12 cellular contexts compared by ENCODE assay signal in the genomic region with DNA sequence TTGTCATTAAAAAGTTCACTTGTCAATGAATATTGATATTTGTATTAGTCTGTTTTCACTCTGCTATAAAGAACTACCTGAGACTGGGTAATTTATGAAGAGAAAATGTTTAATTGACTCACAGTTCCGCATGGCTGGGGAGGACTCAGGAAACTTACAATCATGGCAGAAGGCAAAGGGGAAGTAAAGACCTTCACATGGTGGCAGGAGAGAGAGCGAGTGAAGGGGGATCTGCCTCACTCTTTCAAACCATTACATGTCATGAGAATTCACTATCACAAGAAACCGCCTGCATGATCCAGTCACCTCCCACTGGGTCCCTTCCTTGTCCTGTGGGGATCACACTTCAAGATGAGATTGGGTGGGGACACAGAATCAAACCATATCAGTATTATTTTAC. TPM values are rescaled to one million over a fixed set of nuclear protein-coding genes. Genes with fewer than 3 reads are reported as not detected.
A peak's percentile ranks its signal among the peaks of the same experiment; 100 is the strongest.
DNase-seq lines count a peak whose midpoint lies in the region; ATAC-seq, FAIRE-seq and TF ChIP-seq lines count a peak whose summit lies in the region.
"Had no signal": no experiment of that assay in that cellular context is flagged by ENCODE, and none has a peak within 500 bp of the region (broad histone marks: within the 10 kb centered on the region; RNA-seq: fewer than 3 reads in every experiment).

No MANE protein-coding gene starts in this region.

- H3K4me2 ChIP-seq in HepG2 (ENCODE audit: low read depth, low read length), result no peak overlapping the region

- POLR2A ChIA-PET in HepG2 (lab: Yijun Ruan, JAX), result no interaction called here

- H3K4me3 ChIP-seq in liver (ENCODE audit: low read depth in 1 of 3, low read length in 3 of 3) (no peak overlapping the region), HepG2 (replicated peaks in 1 of 3; ENCODE audit: insufficient read depth in 1 of 3, low read depth in 2 of 3, low read length in 3 of 3) (no peak overlapping the region)
- H3K4me3 ChIP-seq: uterus had no signal

- WGBS in liver, result 94% methylated on average over 3 of the region's 3 CpGs
- WGBS in HepG2 (ENCODE audit: low lambda C conversion rate), result 97% methylated on average over 3 of the region's 3 CpGs

- H3K36me3 ChIP-seq in liver (ENCODE audit: control insufficient read depth in 4 of 4, insufficient read depth in 3 of 4, low read depth in 1 of 4, low read length in 3 of 4), result peaks cover 0 to 31% (median 28%) of the 10 kb centered on the region in 4 donors
- peaks cover 2 to 28% of the 10 kb centered on the region in 2 experiments; a peak in 3 of 5 replicates for H3K36me3 ChIP-seq in HepG2 (replicated peaks in 1 of 2; ENCODE audit: control insufficient read depth in 1 of 2, insufficient read depth in 2 of 2, low read length in 2 of 2)
- H3K36me3 ChIP-seq: neutrophil, uterus had no signal

- no peaks in the 10 kb centered on the region for H3K27me3 ChIP-seq in liver (ENCODE audit: control insufficient read depth in 4 of 4, insufficient read depth in 4 of 4, low read length in 3 of 4)
- no peaks in the 10 kb centered on the region for H3K27me3 ChIP-seq in HepG2 (ENCODE audit: control insufficient read depth in 1 of 2, insufficient read depth in 2 of 2, low read length in 2 of 2)
- H3K27me3 ChIP-seq: neutrophil, uterus had no signal

- no peak for TF ChIP-seq RAD21 in liver (IDR thresholded peaks at IDR 0.05)
- no peak for TF ChIP-seq RAD21 in HepG2 (CRISPR knock-in tag; IDR thresholded peaks at IDR 0.05)

- no peak for FAIRE-seq in HepG2 (lab: Jason Lieb, UNC)
- FAIRE-seq: endometrium had no signal

- H3K27ac ChIP-seq in liver (ENCODE audit: low read depth in 1 of 2, low read length in 2 of 2) (peak overlapping the region; percentile 83 to 92), HepG2 (ENCODE audit: extremely low read length, insufficient read depth, low read length) (no peak overlapping the region)
- H3K27ac ChIP-seq: neutrophil, uterus had no signal

- CTCF ChIA-PET in HepG2 (lab: Yijun Ruan, JAX; ENCODE audit: low intra/inter-chr PET ratio, low total read pairs), result no interaction called here

- no peak for DNase-seq in HepG2 (ENCODE audit: low spot score)
- DNase-seq in stimulated activated CD4-positive, alpha-beta T cell treated with anti-CD3 and anti-CD28 coated beads, Interleukin-4, amount 100 ng/mL, for 4 hours, result no peak
- DNase-seq in A172 (ENCODE audit: low spot score), result no peak
- no peak for DNase-seq in activated CD4-positive, alpha-beta T cell treated with anti-CD3 and anti-CD28 coated beads, Interleukin-2, amount 50 U/mL, for 4 hours
- DNase-seq in stimulated activated CD4-positive, alpha-beta T cell treated with anti-CD3 and anti-CD28 coated beads, Interleukin-15, amount 100 ng/mL, for 24 hours, result no peak
- DNase-seq: NCI-H510A treated with DMSO at 0.1 percent for 48 hours, uterus had no signal

- no peaks in the 10 kb centered on the region for H3K79me2 ChIP-seq in HepG2 (ENCODE audit: insufficient read depth, low read length)

- no peaks in the 10 kb centered on the region for H4K20me1 ChIP-seq in HepG2 (ENCODE audit: insufficient read depth, low read length)

- in situ Hi-C loops in HepG2 (cut with HindIII; ENCODE audit: extremely low pct_ligation_motif_present, low pct_unique_long_range_greater_than_20kb), result no loop called here

- TF ChIP-seq CTCF in liver (IDR thresholded peaks at IDR 0.05; ENCODE audit: low read depth, low read length, missing input control) (no peak), HepG2 (CRISPR knock-in tag; IDR thresholded peaks at IDR 0.05) (no peak)

- no TSS peak for BruUV-seq in HepG2 (replicated peaks; lab: Mats Ljungman, UMichigan)

- peaks cover 0 to 14% (median 6%) of the 10 kb centered on the region in 4 donors for H3K4me1 ChIP-seq in liver (ENCODE audit: control insufficient read depth in 4 of 4, insufficient read depth in 4 of 4, low read length in 3 of 4)
- H3K4me1 ChIP-seq in HepG2 (ENCODE audit: insufficient read depth, low read length), result no peaks in the 10 kb centered on the region
- H3K4me1 ChIP-seq: uterus had no signal

- H2AFZ ChIP-seq in HepG2 (ENCODE audit: low read length), result no peak overlapping the region

- no peak for ATAC-seq in HepG2
- ATAC-seq in HG02610 (IDR thresholded peaks at IDR 0.05; ENCODE audit: unreplicated experiment), result peak; percentile 44
- ATAC-seq in HG03460 (IDR thresholded peaks at IDR 0.05; ENCODE audit: unreplicated experiment), result peak; percentile 45

- H3K9me3 ChIP-seq in liver (ENCODE audit: control insufficient read depth in 4 of 4, low read length in 3 of 4) (peaks cover 0 to 6% (median under 1%) of the 10 kb centered on the region in 4 donors), HepG2 (ENCODE audit: low read length) (no peaks in the 10 kb centered on the region)

- H3K9ac ChIP-seq in liver (ENCODE audit: low read depth in 1 of 2, low read length in 2 of 2) (no peak overlapping the region), HepG2 (ENCODE audit: insufficient read depth, low read depth, low read length) (no peak overlapping the region)

- TF ChIP-seq EP300 in HepG2 (IDR thresholded peaks at IDR 0.05; ENCODE audit: low read depth in 2 of 2, low read length in 2 of 2), result no peak
- no peak for TF ChIP-seq EP300 in HepG2 (CRISPR knock-in tag; IDR thresholded peaks at IDR 0.05; ENCODE audit: borderline replicate concordance)

- intact Hi-C loops in HepG2 (cut with micrococcal nuclease; ENCODE audit: unreplicated experiment), result no loop called here

- no peak for TF ChIP-seq POLR2A in HepG2 (IDR thresholded peaks at IDR 0.05; ENCODE audit: insufficient read depth in 1 of 2, low read depth in 2 of 2, low read length in 2 of 2)

RNA-seq across cellular contexts. Expression of a gene that starts 27.5 kb away (rescaled TPM):
- total RNA-seq in liver (10 to 100 TPM in 1 of 2 donors, 1 to 10 TPM in 1; 6.3 to 87.0 TPM), HepG2 (2016; rRNA removed; fragmentation: Illumina TruSeq; extraction: Trizol) (6.1 and 7.1 TPM in 2 replicates)
- polyA plus RNA-seq in liver (10 to 100 TPM; 43.1 to 52.2 TPM), HepG2 (2011; rRNA removed) (9.9 and 11.3 TPM in 2 replicates)
- total RNA-seq in HepG2 (2016; cell fraction: cytosol; rRNA removed; fragmentation: Illumina TruSeq; extraction: Trizol; ENCODE audit: low read depth), result 2.8 and 4.1 TPM in 2 replicates
- total RNA-seq in HepG2 (2016; cell fraction: insoluble cytoplasmic fraction; rRNA removed; fragmentation: Illumina TruSeq; extraction: Trizol), result 5.8 and 5.9 TPM in 2 replicates
- 5.5 and 6.5 TPM in 2 replicates for total RNA-seq in HepG2 (2016; cell fraction: membrane; rRNA removed; fragmentation: Illumina TruSeq; extraction: Trizol)
- 4.9 and 7.7 TPM in 2 replicates for total RNA-seq in HepG2 (2016; cell fraction: nucleus; rRNA removed; fragmentation: Illumina TruSeq; extraction: Trizol)
- polyA plus RNA-seq in HepG2 (2011; cell fraction: cytosol; rRNA removed), result 7.8 and 8.2 TPM in 2 replicates
- 10.7 TPM in 2 replicates for polyA plus RNA-seq in HepG2 (2011; cell fraction: nucleus; rRNA removed)
- polyA plus RNA-seq in HepG2 (2012), result 4.4 and 4.9 TPM in 2 replicates
- polyA plus RNA-seq in HepG2 (2016; cell fraction: cytosol; fragmentation: Illumina TruSeq; extraction: Trizol; ENCODE audit: low read depth), result 3.6 and 3.9 TPM in 2 replicates
- polyA plus RNA-seq in HepG2 (2016; cell fraction: insoluble cytoplasmic fraction; fragmentation: Illumina TruSeq; extraction: Trizol; ENCODE audit: low read depth), result 8.8 and 9.6 TPM in 2 replicates
- polyA plus RNA-seq in HepG2 (2016; cell fraction: membrane; fragmentation: Illumina TruSeq; extraction: Trizol; ENCODE audit: low read depth), result 6.4 and 6.8 TPM in 2 replicates
- polyA plus RNA-seq in HepG2 (2016; cell fraction: nucleus; fragmentation: Illumina TruSeq; extraction: Trizol; ENCODE audit: insufficient read depth, low read depth), result 8.8 and 9.4 TPM in 2 replicates
- polyA minus RNA-seq in HepG2 (2011; rRNA and poly(A)+ RNA removed; ENCODE audit: low replicate concordance), result 19.3 and 93.8 TPM in 2 replicates
- 2.8 and 4.6 TPM in 2 replicates for polyA minus RNA-seq in HepG2 (2011; cell fraction: cytosol; rRNA and poly(A)+ RNA removed)
- 10.6 and 11.2 TPM in 2 replicates for polyA minus RNA-seq in HepG2 (2011; cell fraction: nucleus; rRNA and poly(A)+ RNA removed)
- total RNA-seq in A172 (2014; rRNA removed; shearing (Covaris generic)), result 51.3 and 62.8 TPM in 2 replicates

RNA-seq across cellular contexts. Expression of a gene that starts 27.9 kb away (rescaled TPM):
- total RNA-seq in liver, result 10 to 100 TPM; 26.9 to 52.2 TPM
- 10 to 100 TPM; 27.2 to 29.1 TPM for polyA plus RNA-seq in liver
- 69.1 and 71.4 TPM in 2 replicates for total RNA-seq in HepG2 (2016; rRNA removed; fragmentation: Illumina TruSeq; extraction: Trizol)
- total RNA-seq in HepG2 (2016; cell fraction: cytosol; rRNA removed; fragmentation: Illumina TruSeq; extraction: Trizol; ENCODE audit: low read depth), result 12.3 and 15.9 TPM in 2 replicates
- 58.5 and 66.7 TPM in 2 replicates for total RNA-seq in HepG2 (2016; cell fraction: insoluble cytoplasmic fraction; rRNA removed; fragmentation: Illumina TruSeq; extraction: Trizol)
- 16.2 and 18.1 TPM in 2 replicates for total RNA-seq in HepG2 (2016; cell fraction: membrane; rRNA removed; fragmentation: Illumina TruSeq; extraction: Trizol)
- total RNA-seq in HepG2 (2016; cell fraction: nucleus; rRNA removed; fragmentation: Illumina TruSeq; extraction: Trizol), result 50.6 and 60.7 TPM in 2 replicates
- polyA plus RNA-seq in HepG2 (2011; rRNA removed), result 51.7 and 52.1 TPM in 2 replicates
- polyA plus RNA-seq in HepG2 (2011; cell fraction: cytosol; rRNA removed), result 24.9 and 27.2 TPM in 2 replicates
- 138 and 148 TPM in 2 replicates for polyA plus RNA-seq in HepG2 (2011; cell fraction: nucleus; rRNA removed)
- polyA plus RNA-seq in HepG2 (2012), result 44.6 and 48.0 TPM in 2 replicates
- 2.3 and 3.1 TPM in 2 replicates for polyA plus RNA-seq in HepG2 (2016; cell fraction: cytosol; fragmentation: Illumina TruSeq; extraction: Trizol; ENCODE audit: low read depth)
- 59.3 and 62.8 TPM in 2 replicates for polyA plus RNA-seq in HepG2 (2016; cell fraction: insoluble cytoplasmic fraction; fragmentation: Illumina TruSeq; extraction: Trizol; ENCODE audit: low read depth)
- 7.1 and 8.4 TPM in 2 replicates for polyA plus RNA-seq in HepG2 (2016; cell fraction: membrane; fragmentation: Illumina TruSeq; extraction: Trizol; ENCODE audit: low read depth)
- 140 and 147 TPM in 2 replicates for polyA plus RNA-seq in HepG2 (2016; cell fraction: nucleus; fragmentation: Illumina TruSeq; extraction: Trizol; ENCODE audit: insufficient read depth, low read depth)
- 25.9 and 113 TPM in 2 replicates for polyA minus RNA-seq in HepG2 (2011; rRNA and poly(A)+ RNA removed; ENCODE audit: low replicate concordance)
- 17.2 and 20.0 TPM in 2 replicates for polyA minus RNA-seq in HepG2 (2011; cell fraction: cytosol; rRNA and poly(A)+ RNA removed)
- 82.3 and 82.4 TPM in 2 replicates for polyA minus RNA-seq in HepG2 (2011; cell fraction: nucleus; rRNA and poly(A)+ RNA removed)
- 78.1 and 95.3 TPM in 2 replicates for total RNA-seq in A172 (2014; rRNA removed; shearing (Covaris generic))

RNA-seq across cellular contexts. Expression of a gene that starts 52.5 kb away (rescaled TPM):
- total RNA-seq in liver (10 to 100 TPM in 1 of 2 donors, 1 to 10 TPM in 1; 8.8 to 15.1 TPM), HepG2 (2016; rRNA removed; fragmentation: Illumina TruSeq; extraction: Trizol) (7.7 and 13.3 TPM in 2 replicates)
- polyA plus RNA-seq in liver (1 to 10 TPM; 3.9 to 7.4 TPM), HepG2 (2011; rRNA removed) (6.0 and 6.3 TPM in 2 replicates)
- 16.7 and 22.2 TPM in 2 replicates for total RNA-seq in HepG2 (2016; cell fraction: cytosol; rRNA removed; fragmentation: Illumina TruSeq; extraction: Trizol; ENCODE audit: low read depth)
- 6.3 and 11.6 TPM in 2 replicates for total RNA-seq in HepG2 (2016; cell fraction: insoluble cytoplasmic fraction; rRNA removed; fragmentation: Illumina TruSeq; extraction: Trizol)
- total RNA-seq in HepG2 (2016; cell fraction: membrane; rRNA removed; fragmentation: Illumina TruSeq; extraction: Trizol), result 9.3 and 11.2 TPM in 2 replicates
- 36.2 and 43.2 TPM in 2 replicates for total RNA-seq in HepG2 (2016; cell fraction: nucleus; rRNA removed; fragmentation: Illumina TruSeq; extraction: Trizol)
- polyA plus RNA-seq in HepG2 (2011; cell fraction: cytosol; rRNA removed), result 3.2 TPM in 2 replicates
- 38.9 and 57.3 TPM in 2 replicates for polyA plus RNA-seq in HepG2 (2011; cell fraction: nucleus; rRNA removed)
- 17.0 and 17.9 TPM in 2 replicates for polyA plus RNA-seq in HepG2 (2012)
- polyA plus RNA-seq in HepG2 (2016; cell fraction: cytosol; fragmentation: Illumina TruSeq; extraction: Trizol; ENCODE audit: low read depth), result 0.76 and 1.1 TPM in 2 replicates
- polyA plus RNA-seq in HepG2 (2016; cell fraction: insoluble cytoplasmic fraction; fragmentation: Illumina TruSeq; extraction: Trizol; ENCODE audit: low read depth), result 7.6 and 11.0 TPM in 2 replicates
- 3.0 TPM in 2 replicates for polyA plus RNA-seq in HepG2 (2016; cell fraction: membrane; fragmentation: Illumina TruSeq; extraction: Trizol; ENCODE audit: low read depth)
- 55.5 and 57.3 TPM in 2 replicates for polyA plus RNA-seq in HepG2 (2016; cell fraction: nucleus; fragmentation: Illumina TruSeq; extraction: Trizol; ENCODE audit: insufficient read depth, low read depth)
- 15.3 and 47.0 TPM in 2 replicates for polyA minus RNA-seq in HepG2 (2011; rRNA and poly(A)+ RNA removed; ENCODE audit: low replicate concordance)
- polyA minus RNA-seq in HepG2 (2011; cell fraction: cytosol; rRNA and poly(A)+ RNA removed), result 5.4 and 6.3 TPM in 2 replicates
- 44.4 and 60.9 TPM in 2 replicates for polyA minus RNA-seq in HepG2 (2011; cell fraction: nucleus; rRNA and poly(A)+ RNA removed)
- total RNA-seq in A172 (2014; rRNA removed; shearing (Covaris generic)), result 7.6 and 7.8 TPM in 2 replicates
